In genomic region chr2:178683877-178684276, GRCh38 we compare ENCODE assay signal across 1 cellular context.
TF ChIP-seq lines count a peak whose summit lies in the region.

No MANE protein-coding gene starts in this region.

TF ChIP-seq in A549, 52 proteins besides CTCF, POLR2A, EP300 and RAD21:
- TF ChIP-seq REST (IDR thresholded peaks at IDR 0.05) (peak; percentile 20; the same call in 1 of the 2 replicates), USF2 (IDR thresholded peaks at IDR 0.05) (no peak), ZFP36 (IDR thresholded peaks at IDR 0.05; ENCODE audit: borderline replicate concordance, partially characterized antibody) (no peak)
